1 cellular context compared by ENCODE assay signal in the genomic region with DNA sequence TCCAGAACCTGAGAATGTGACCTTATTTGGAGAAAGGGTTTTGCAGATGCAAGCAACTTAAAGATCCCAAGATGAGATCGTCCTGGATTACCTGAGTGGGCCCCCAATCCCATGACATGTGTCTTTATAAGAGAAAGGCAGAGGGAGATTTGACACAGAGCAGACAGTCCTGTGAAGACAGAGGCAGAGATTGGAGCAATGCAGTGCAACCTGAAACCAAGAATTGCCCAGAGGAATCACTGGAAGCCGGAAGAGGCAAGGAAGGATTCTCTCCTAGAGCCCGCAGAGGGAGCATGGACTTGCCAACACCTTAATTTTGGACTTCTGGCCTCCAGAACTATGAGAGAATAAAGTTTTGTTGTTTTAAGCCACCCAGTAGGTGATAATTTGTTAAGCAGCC.
TF ChIP-seq lines count a peak whose summit lies in the region.

No MANE protein-coding gene starts in this region.

TF ChIP-seq in H1, 55 proteins besides CTCF, POLR2A, EP300 and RAD21:
- TF ChIP-seq CTBP2 (IDR thresholded peaks at IDR 0.05; ENCODE audit: borderline replicate concordance, insufficient read depth, insufficient read length, low read length) (no peak), POLR2AphosphoS5 (IDR thresholded peaks at IDR 0.05; ENCODE audit: low read depth, low read length) (no peak), EZH2 (IDR thresholded peaks at IDR 0.05; ENCODE audit: low read depth, low read length, severe bottlenecking) (no peak), ZNF274 (IDR thresholded peaks at IDR 0.05; ENCODE audit: borderline replicate concordance, extremely low read depth, low read length) (no peak), EGR1 (IDR thresholded peaks at IDR 0.05; ENCODE audit: borderline replicate concordance, low read depth, low read length) (no peak), NANOG (IDR thresholded peaks at IDR 0.05; ENCODE audit: insufficient read depth, low read depth, low read length, poor library complexity, severe bottlenecking) (no peak), CEBPB (IDR thresholded peaks at IDR 0.05; ENCODE audit: low read depth, low read length) (no peak), BRCA1 (IDR thresholded peaks at IDR 0.05; ENCODE audit: low read depth, low read length) (no peak), KDM5A (IDR thresholded peaks at IDR 0.05; ENCODE audit: low read length) (no peak)
- TF ChIP-seq, protein P1, sequence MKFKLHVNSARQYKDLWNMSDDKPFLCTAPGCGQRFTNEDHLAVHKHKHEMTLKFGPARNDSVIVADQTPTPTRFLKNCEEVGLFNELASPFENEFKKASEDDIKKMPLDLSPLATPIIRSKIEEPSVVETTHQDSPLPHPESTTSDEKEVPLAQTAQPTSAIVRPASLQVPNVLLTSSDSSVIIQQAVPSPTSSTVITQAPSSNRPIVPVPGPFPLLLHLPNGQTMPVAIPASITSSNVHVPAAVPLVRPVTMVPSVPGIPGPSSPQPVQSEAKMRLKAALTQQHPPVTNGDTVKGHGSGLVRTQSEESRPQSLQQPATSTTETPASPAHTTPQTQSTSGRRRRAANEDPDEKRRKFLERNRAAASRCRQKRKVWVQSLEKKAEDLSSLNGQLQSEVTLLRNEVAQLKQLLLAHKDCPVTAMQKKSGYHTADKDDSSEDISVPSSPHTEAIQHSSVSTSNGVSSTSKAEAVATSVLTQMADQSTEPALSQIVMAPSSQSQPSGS (IDR thresholded peaks at IDR 0.05; ENCODE audit: low read length), result no peak
